Comparison of ENCODE assay signal across 13 cellular contexts in the genomic region with DNA sequence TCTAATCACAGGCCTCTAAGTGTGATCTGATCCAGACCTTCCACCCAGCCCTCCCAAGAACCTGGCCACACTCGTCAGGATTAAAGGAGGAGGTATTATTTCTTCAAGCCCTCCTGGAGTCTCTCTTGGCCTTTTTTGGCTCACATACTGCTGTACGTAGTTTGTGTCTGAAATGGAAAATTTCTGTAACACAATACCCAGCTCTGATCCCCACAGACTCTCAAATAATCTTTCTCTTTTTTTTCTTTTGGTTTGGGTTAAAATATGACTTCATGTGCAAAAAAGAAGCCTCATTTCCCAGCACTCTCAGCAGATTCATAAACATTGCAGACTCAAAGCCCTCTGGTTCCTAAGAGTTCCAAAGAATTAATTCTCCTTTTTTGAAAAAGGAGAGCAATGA.
DNase-seq lines count a peak whose midpoint lies in the region; ATAC-seq and TF ChIP-seq lines count a peak whose summit lies in the region.
"Had no signal": no experiment of that assay in that cellular context is flagged by ENCODE, and none has a peak within 500 bp of the region (broad histone marks: within the 10 kb centered on the region; RNA-seq: fewer than 3 reads in every experiment).

No MANE protein-coding gene starts in this region.

- intact Hi-C loops in tibial artery (cut with DNase I; ENCODE audit: low total_unique reads), result no loop called here

- no peak for TF ChIP-seq CTCF in tibial artery (IDR thresholded peaks at IDR 0.05)

- H3K4me3 Mint-ChIP-seq in activated naive CD8-positive, alpha-beta T cell treated with anti-CD3 and anti-CD28 coated beads, Interleukin-2, amount 50 U/mL, for 24 hours, result no peak overlapping the region

- ATAC-seq in SK-N-SH treated with all-trans-retinoic acid at 6 μM for 48 hours, result peak; percentile 83
- no peak for ATAC-seq in activated naive CD8-positive, alpha-beta T cell treated with anti-CD3 and anti-CD28 coated beads, Interleukin-2, amount 50 U/mL, for 24 hours

- H3K9ac ChIP-seq in mucosa of rectum (ENCODE audit: low read depth in 1 of 2, low read length in 2 of 2), result peak overlapping the region in 1 of 2 donors; percentile 21

- peak overlapping the region; percentile 73 to 76 for H3K27ac ChIP-seq in esophagus (ENCODE audit: low read depth in 2 of 2, low read length in 1 of 2)
- H3K27ac ChIP-seq in mucosa of rectum (ENCODE audit: low read depth in 2 of 2, low read length in 2 of 2), result peak overlapping the region; percentile 39 to 64
- H3K27ac ChIP-seq in tibial artery, result peak overlapping the region; percentile 78 to 83

- no peaks in the 10 kb centered on the region for H3K36me3 ChIP-seq in esophagus (ENCODE audit: control insufficient read depth in 2 of 2, insufficient read depth in 2 of 2, low read length in 1 of 2)
- no peaks in the 10 kb centered on the region for H3K36me3 ChIP-seq in mucosa of rectum (ENCODE audit: control insufficient read depth in 2 of 2, insufficient read depth in 2 of 2, low read length in 2 of 2)
- H3K36me3 ChIP-seq in tibial artery, result no peaks in the 10 kb centered on the region

- H3K27me3 ChIP-seq in esophagus (ENCODE audit: control insufficient read depth in 1 of 2, insufficient read depth in 2 of 2, low read length in 2 of 2) (no peaks in the 10 kb centered on the region), mucosa of rectum (ENCODE audit: control insufficient read depth in 2 of 2, insufficient read depth in 2 of 2, low read length in 2 of 2) (no peaks in the 10 kb centered on the region), tibial artery (no peaks in the 10 kb centered on the region)

- H3K27me3 Mint-ChIP-seq in activated naive CD8-positive, alpha-beta T cell treated with anti-CD3 and anti-CD28 coated beads, Interleukin-2, amount 50 U/mL, for 24 hours, result no peaks in the 10 kb centered on the region

- no peak overlapping the region for H3K27ac Mint-ChIP-seq in activated naive CD8-positive, alpha-beta T cell treated with anti-CD3 and anti-CD28 coated beads, Interleukin-2, amount 50 U/mL, for 24 hours

- H3K9me3 Mint-ChIP-seq in activated naive CD8-positive, alpha-beta T cell treated with anti-CD3 and anti-CD28 coated beads, Interleukin-2, amount 50 U/mL, for 24 hours, result no peaks in the 10 kb centered on the region

- H3K4me1 Mint-ChIP-seq in activated naive CD8-positive, alpha-beta T cell treated with anti-CD3 and anti-CD28 coated beads, Interleukin-2, amount 50 U/mL, for 24 hours, result peaks cover 4% of the 10 kb centered on the region

- no peak overlapping the region for H3K4me3 ChIP-seq in esophagus (ENCODE audit: low read depth in 1 of 2, low read length in 2 of 2)
- no peak overlapping the region for H3K4me3 ChIP-seq in mucosa of rectum (ENCODE audit: low read length in 2 of 2)
- H3K4me3 ChIP-seq in tibial artery, result no peak overlapping the region

- H3K4me1 ChIP-seq in esophagus (ENCODE audit: control insufficient read depth in 2 of 2, insufficient read depth in 2 of 2, low read length in 1 of 2) (peaks cover 0 to 5% of the 10 kb centered on the region in 2 donors), mucosa of rectum (ENCODE audit: control insufficient read depth in 2 of 2, insufficient read depth in 2 of 2, low read length in 2 of 2) (peaks cover 0 to 7% of the 10 kb centered on the region in 2 donors), tibial artery (peaks cover 0 to 57% (median 35%) of the 10 kb centered on the region in 4 donors)

- 32 to 45% methylated on average over 2 of the region's 2 CpGs for WGBS in esophagus, 2 donors

- no peaks in the 10 kb centered on the region for H3K9me3 ChIP-seq in esophagus (ENCODE audit: control insufficient read depth in 2 of 2, insufficient read depth in 1 of 2, low read depth in 1 of 2, low read length in 1 of 2)
- H3K9me3 ChIP-seq in mucosa of rectum (ENCODE audit: control insufficient read depth in 2 of 2, low read length in 2 of 2), result no peaks in the 10 kb centered on the region
- H3K9me3 ChIP-seq in tibial artery, result no peaks in the 10 kb centered on the region

- H3K36me3 Mint-ChIP-seq in activated naive CD8-positive, alpha-beta T cell treated with anti-CD3 and anti-CD28 coated beads, Interleukin-2, amount 50 U/mL, for 24 hours (ENCODE audit: low read depth), result no peaks in the 10 kb centered on the region

- DNase-seq in tibial artery (no peak), hepatic stellate cell (ENCODE audit: low spot score) (no peak), C1 segment of cervical spinal cord (lab: John Stamatoyannopoulos, UW) (no peak), inferior parietal cortex (ENCODE audit: extremely low spot score) (no peak)
- no peak for DNase-seq in activated naive CD8-positive, alpha-beta T cell treated with anti-CD3 and anti-CD28 coated beads, Interleukin-2, amount 50 U/mL, for 24 hours
- DNase-seq: COR-L47; NCI-H1048; NK-92 treated with Interleukin-12 subunit alpha and Interleukin-12 subunit beta, amount 100 ng/mL, for 24 hours; posterior cingulate gyrus; T-helper 1 cell had no signal

TF ChIP-seq in SK-N-SH treated with all-trans-retinoic acid at 6 μM for 48 hours, 23 proteins besides CTCF, POLR2A, EP300 and RAD21:
- no peak for TF ChIP-seq ZNF565 (CRISPR knock-in tag; conservative IDR thresholded peaks at IDR 0.05; ENCODE audit: low read depth)
- TF ChIP-seq ZFP3 (CRISPR knock-in tag; IDR thresholded peaks at IDR 0.05), result no peak
- TF ChIP-seq TCF4 (CRISPR knock-in tag; IDR thresholded peaks at IDR 0.05; ENCODE audit: borderline replicate concordance), result no peak
- TF ChIP-seq BACH2 (CRISPR knock-in tag; IDR thresholded peaks at IDR 0.05; ENCODE audit: borderline replicate concordance), result no peak
- TF ChIP-seq CSDC2 (CRISPR knock-in tag; IDR thresholded peaks at IDR 0.05), result no peak
- TF ChIP-seq, protein P1, sequence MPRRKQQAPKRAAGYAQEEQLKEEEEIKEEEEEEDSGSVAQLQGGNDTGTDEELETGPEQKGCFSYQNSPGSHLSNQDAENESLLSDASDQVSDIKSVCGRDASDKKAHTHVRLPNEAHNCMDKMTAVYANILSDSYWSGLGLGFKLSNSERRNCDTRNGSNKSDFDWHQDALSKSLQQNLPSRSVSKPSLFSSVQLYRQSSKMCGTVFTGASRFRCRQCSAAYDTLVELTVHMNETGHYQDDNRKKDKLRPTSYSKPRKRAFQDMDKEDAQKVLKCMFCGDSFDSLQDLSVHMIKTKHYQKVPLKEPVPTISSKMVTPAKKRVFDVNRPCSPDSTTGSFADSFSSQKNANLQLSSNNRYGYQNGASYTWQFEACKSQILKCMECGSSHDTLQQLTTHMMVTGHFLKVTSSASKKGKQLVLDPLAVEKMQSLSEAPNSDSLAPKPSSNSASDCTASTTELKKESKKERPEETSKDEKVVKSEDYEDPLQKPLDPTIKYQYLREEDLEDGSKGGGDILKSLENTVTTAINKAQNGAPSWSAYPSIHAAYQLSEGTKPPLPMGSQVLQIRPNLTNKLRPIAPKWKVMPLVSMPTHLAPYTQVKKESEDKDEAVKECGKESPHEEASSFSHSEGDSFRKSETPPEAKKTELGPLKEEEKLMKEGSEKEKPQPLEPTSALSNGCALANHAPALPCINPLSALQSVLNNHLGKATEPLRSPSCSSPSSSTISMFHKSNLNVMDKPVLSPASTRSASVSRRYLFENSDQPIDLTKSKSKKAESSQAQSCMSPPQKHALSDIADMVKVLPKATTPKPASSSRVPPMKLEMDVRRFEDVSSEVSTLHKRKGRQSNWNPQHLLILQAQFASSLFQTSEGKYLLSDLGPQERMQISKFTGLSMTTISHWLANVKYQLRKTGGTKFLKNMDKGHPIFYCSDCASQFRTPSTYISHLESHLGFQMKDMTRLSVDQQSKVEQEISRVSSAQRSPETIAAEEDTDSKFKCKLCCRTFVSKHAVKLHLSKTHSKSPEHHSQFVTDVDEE (CRISPR knock-in tag; IDR thresholded peaks at IDR 0.05), result no peak
- TF ChIP-seq, protein P2, sequence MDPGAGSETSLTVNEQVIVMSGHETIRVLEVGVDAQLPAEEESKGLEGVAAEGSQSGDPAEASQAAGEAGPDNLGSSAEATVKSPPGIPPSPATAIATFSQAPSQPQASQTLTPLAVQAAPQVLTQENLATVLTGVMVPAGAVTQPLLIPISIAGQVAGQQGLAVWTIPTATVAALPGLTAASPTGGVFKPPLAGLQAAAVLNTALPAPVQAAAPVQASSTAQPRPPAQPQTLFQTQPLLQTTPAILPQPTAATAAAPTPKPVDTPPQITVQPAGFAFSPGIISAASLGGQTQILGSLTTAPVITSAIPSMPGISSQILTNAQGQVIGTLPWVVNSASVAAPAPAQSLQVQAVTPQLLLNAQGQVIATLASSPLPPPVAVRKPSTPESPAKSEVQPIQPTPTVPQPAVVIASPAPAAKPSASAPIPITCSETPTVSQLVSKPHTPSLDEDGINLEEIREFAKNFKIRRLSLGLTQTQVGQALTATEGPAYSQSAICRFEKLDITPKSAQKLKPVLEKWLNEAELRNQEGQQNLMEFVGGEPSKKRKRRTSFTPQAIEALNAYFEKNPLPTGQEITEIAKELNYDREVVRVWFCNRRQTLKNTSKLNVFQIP (CRISPR knock-in tag; IDR thresholded peaks at IDR 0.05; ENCODE audit: borderline replicate concordance, low read depth), result no peak
- no peak for TF ChIP-seq OSR1 (CRISPR knock-in tag; IDR thresholded peaks at IDR 0.05)
- TF ChIP-seq ZC3H10 (CRISPR knock-in tag; IDR thresholded peaks at IDR 0.05), result no peak
- TF ChIP-seq ZNF70 (CRISPR knock-in tag; IDR thresholded peaks at IDR 0.05), result no peak
- TF ChIP-seq, protein P3, sequence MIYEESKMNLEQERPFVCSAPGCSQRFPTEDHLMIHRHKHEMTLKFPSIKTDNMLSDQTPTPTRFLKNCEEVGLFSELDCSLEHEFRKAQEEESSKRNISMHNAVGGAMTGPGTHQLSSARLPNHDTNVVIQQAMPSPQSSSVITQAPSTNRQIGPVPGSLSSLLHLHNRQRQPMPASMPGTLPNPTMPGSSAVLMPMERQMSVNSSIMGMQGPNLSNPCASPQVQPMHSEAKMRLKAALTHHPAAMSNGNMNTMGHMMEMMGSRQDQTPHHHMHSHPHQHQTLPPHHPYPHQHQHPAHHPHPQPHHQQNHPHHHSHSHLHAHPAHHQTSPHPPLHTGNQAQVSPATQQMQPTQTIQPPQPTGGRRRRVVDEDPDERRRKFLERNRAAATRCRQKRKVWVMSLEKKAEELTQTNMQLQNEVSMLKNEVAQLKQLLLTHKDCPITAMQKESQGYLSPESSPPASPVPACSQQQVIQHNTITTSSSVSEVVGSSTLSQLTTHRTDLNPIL (CRISPR knock-in tag; IDR thresholded peaks at IDR 0.05; ENCODE audit: low read depth), result no peak
- TF ChIP-seq ZFP30 (CRISPR knock-in tag; IDR thresholded peaks at IDR 0.05), result no peak
- TF ChIP-seq ESRRG (CRISPR knock-in tag; IDR thresholded peaks at IDR 0.05), result no peak
- TF ChIP-seq RARB (CRISPR knock-in tag; IDR thresholded peaks at IDR 0.05), result no peak
- TF ChIP-seq ZNF8 (CRISPR knock-in tag; IDR thresholded peaks at IDR 0.05), result no peak
